In genomic region chr6:170269873-170270541, GRCh38 we compare ENCODE assay signal across 14 cellular contexts. TPM values are rescaled to one million over a fixed set of nuclear protein-coding genes. Genes with fewer than 3 reads are reported as not detected.
DNase-seq lines count a peak whose midpoint lies in the region; ATAC-seq and TF ChIP-seq lines count a peak whose summit lies in the region.
"Had no signal": no experiment of that assay in that cellular context is flagged by ENCODE, and none has a peak within 500 bp of the region (broad histone marks: within the 10 kb centered on the region; RNA-seq: fewer than 3 reads in every experiment).

No MANE protein-coding gene starts in this region.

- TF ChIP-seq POLR2A in vagina (IDR thresholded peaks at IDR 0.05) = no peak

- no peak overlapping the region for H3K4me3 ChIP-seq in vagina
- H3K4me3 ChIP-seq in foreskin fibroblast (ENCODE audit: low read depth in 1 of 2, low read length in 2 of 2) = no peak overlapping the region
- H3K4me3 ChIP-seq: cardiac muscle cell had no signal

- ATAC-seq in left ventricle myocardium superior (no peak), T-helper 17 cell (no peak)
- ATAC-seq: naive thymus-derived CD4-positive, alpha-beta T cell had no signal

- H3K27me3 ChIP-seq in vagina = no peaks in the 10 kb centered on the region
- H3K27me3 ChIP-seq: cardiac muscle cell had no signal

- no peaks in the 10 kb centered on the region for H3K36me3 Mint-ChIP-seq in T-helper 17 cell (ENCODE audit: low read depth)
- H3K36me3 Mint-ChIP-seq: activated CD4-positive, alpha-beta memory T cell treated with anti-CD3 and anti-CD28 coated beads for 36 hours had no signal

- H3K27ac ChIP-seq in vagina = peak overlapping the region; percentile 36
- H3K27ac ChIP-seq: C4-2B, cardiac muscle cell had no signal

- H3K27me3 Mint-ChIP-seq in T-helper 17 cell = peaks cover 9% of the 10 kb centered on the region

- peaks cover 17% of the 10 kb centered on the region for H3K4me1 Mint-ChIP-seq in T-helper 17 cell

- H3K27ac Mint-ChIP-seq in T-helper 17 cell = no peak overlapping the region
- H3K27ac Mint-ChIP-seq: activated CD4-positive, alpha-beta memory T cell treated with anti-CD3 and anti-CD28 coated beads for 36 hours had no signal

- peak overlapping the region; percentile 33 for H3K4me3 Mint-ChIP-seq in T-helper 17 cell
- H3K4me3 Mint-ChIP-seq: activated CD4-positive, alpha-beta memory T cell treated with anti-CD3 and anti-CD28 coated beads for 36 hours had no signal

- H3K4me1 ChIP-seq in vagina = peaks cover 10% of the 10 kb centered on the region

- H3K36me3 ChIP-seq in vagina = no peaks in the 10 kb centered on the region
- H3K36me3 ChIP-seq: cardiac muscle cell had no signal

- no peaks in the 10 kb centered on the region for H3K9me3 ChIP-seq in T-helper 17 cell (ENCODE audit: control insufficient read depth, low read length, poor library complexity, severe bottlenecking)
- no peaks in the 10 kb centered on the region for H3K9me3 ChIP-seq in vagina

- TF ChIP-seq CTCF in vagina (IDR thresholded peaks at IDR 0.05) = no peak
- no peak for TF ChIP-seq CTCF in foreskin fibroblast (IDR thresholded peaks at IDR 0.05; ENCODE audit: low read depth, low read length)

- intact Hi-C loops in left ventricle myocardium superior (cut with micrococcal nuclease) = no loop called here
- intact Hi-C loops in cardiac septum (cut with DNase I) = no loop called here
- intact Hi-C loops in vagina (cut with DNase I) = no loop called here

- DNase-seq in left ventricle myocardium superior (peak; percentile 9), cardiac septum (ENCODE audit: low spot score) (no peak), T-helper 17 cell (no peak), myocyte (ENCODE audit: low read depth) (peak; percentile 84), vagina (ENCODE audit: extremely low spot score in 2 of 2) (no peak), HPDE6-E6E7 (ENCODE audit: extremely low spot score) (no peak), foreskin fibroblast (no peak)
- no peak for DNase-seq in stimulated activated CD4-positive, alpha-beta T cell treated with anti-CD3 and anti-CD28 coated beads, Interleukin-15, amount 100 ng/mL, for 24 hours
- DNase-seq: activated CD4-positive, alpha-beta memory T cell treated with anti-CD3 and anti-CD28 coated beads for 36 hours; activated effector memory CD4-positive, alpha-beta T cell treated with anti-CD3 and anti-CD28 coated beads, Interleukin-2, amount 50 U/mL, for 16 hours; naive thymus-derived CD4-positive, alpha-beta T cell; T-helper 1 cell had no signal

RNA-seq across cellular contexts. Expression of gene DLL1, which starts 20.9 kb away (rescaled TPM):
- total RNA-seq in left ventricle myocardium superior (15.3 TPM), cardiac septum (6.4 TPM), T-helper 17 cell (1 to 10 TPM; 1.3 to 2.7 TPM), myocyte (38.7 and 71.8 TPM in 2 replicates), vagina (43.5 TPM)
- polyA plus RNA-seq in myocyte (2012) = 9.8 TPM

RNA-seq across cellular contexts. Expression of gene FAM120B, which starts 36.6 kb away (rescaled TPM):
- total RNA-seq in left ventricle myocardium superior = 20.5 TPM
- total RNA-seq in cardiac septum = 27.4 TPM
- 10 to 100 TPM; 25.1 to 28.1 TPM for total RNA-seq in T-helper 17 cell
- total RNA-seq in myocyte = 14.9 and 18.1 TPM in 2 replicates
- 18.8 TPM for polyA plus RNA-seq in myocyte (2012)
- total RNA-seq in vagina = 34.6 TPM

Comparison
In these comparisons a context has a peak if more than half of its experiments do, and no peak if none do; other contexts are left out.
1. DNase-seq: peak in left ventricle myocardium superior (single experiment) and myocyte (single experiment); none in cardiac septum (single experiment), T-helper 17 cell (0 of 3), vagina (0 of 2), HPDE6-E6E7 (single experiment), stimulated activated CD4-positive, alpha-beta T cell treated with anti-CD3 and anti-CD28 coated beads, Interleukin-15, amount 100 ng/mL, for 24 hours (single experiment) and foreskin fibroblast (0 of 2).